In genomic region chr16:87125206-87126155, GRCh38 we compare ENCODE assay signal across 1 cellular context.
TF ChIP-seq lines count a peak whose summit lies in the region.

No MANE protein-coding gene starts in this region.

TF ChIP-seq in IMR-90, 13 proteins besides CTCF, POLR2A, EP300 and RAD21 (continued from another document):
- TF ChIP-seq ELK1 (IDR thresholded peaks at IDR 0.05; ENCODE audit: borderline replicate concordance, low read depth, low read length), result no peak
- no peak for TF ChIP-seq SMC3 (IDR thresholded peaks at IDR 0.05; ENCODE audit: low read depth, low read length)
- no peak for TF ChIP-seq NFE2L2 (IDR thresholded peaks at IDR 0.05; ENCODE audit: low read depth, low read length)
- no peak for TF ChIP-seq FOS (IDR thresholded peaks at IDR 0.05; ENCODE audit: low read depth, low read length)
